1 cellular context compared by ENCODE assay signal in genomic region chr6:134517863-134518262, GRCh38.
TF ChIP-seq lines count a peak whose summit lies in the region.

No MANE protein-coding gene starts in this region.

TF ChIP-seq in GM23338, 12 proteins besides CTCF, POLR2A, EP300 and RAD21 (continued from another document):
- TF ChIP-seq ZNF462 (CRISPR knock-in tag; IDR thresholded peaks at IDR 0.05) (no peak), ZNF331 (CRISPR knock-in tag; IDR thresholded peaks at IDR 0.05; ENCODE audit: low read depth) (no peak), NANOG (IDR thresholded peaks at IDR 0.05; ENCODE audit: borderline replicate concordance) (no peak), ETS1 (IDR thresholded peaks at IDR 0.05) (no peak), ZNF114 (CRISPR knock-in tag; IDR thresholded peaks at IDR 0.05) (no peak), CREB1 (CRISPR knock-in tag; IDR thresholded peaks at IDR 0.05; ENCODE audit: low read depth) (no peak), EZH2phosphoT487 (IDR thresholded peaks at IDR 0.05; ENCODE audit: unreplicated experiment) (no peak), STAT1 (IDR thresholded peaks at IDR 0.05; ENCODE audit: unreplicated experiment) (no peak)
